Comparison of ENCODE assay signal across 12 cellular contexts in the genomic region with DNA sequence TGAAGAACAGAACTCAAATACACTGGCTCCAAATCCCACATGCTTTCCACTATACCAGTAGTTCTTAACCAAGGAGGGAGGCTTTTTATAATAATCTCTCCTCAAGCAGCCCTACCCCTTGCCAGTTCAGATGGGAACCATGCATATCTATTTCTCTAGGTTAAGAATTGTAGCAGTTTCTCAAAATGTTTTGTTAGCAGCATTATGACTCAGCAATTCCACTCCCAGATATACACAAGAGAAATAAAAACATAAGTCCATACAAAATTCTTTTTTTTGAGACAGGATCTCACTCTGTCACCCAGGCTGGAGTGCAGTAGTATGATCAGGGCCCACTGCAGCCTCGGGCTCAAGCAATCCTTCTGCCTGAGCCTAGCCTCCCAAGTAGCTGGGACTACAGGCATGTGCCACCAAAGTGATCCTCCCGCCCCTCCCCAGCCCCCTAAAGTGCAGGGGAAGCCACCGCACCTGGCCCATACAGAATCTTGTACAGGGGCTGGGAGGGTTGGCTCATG. TPM values are rescaled to one million over a fixed set of nuclear protein-coding genes. Genes with fewer than 3 reads are reported as not detected.
DNase-seq lines count a peak whose midpoint lies in the region; ATAC-seq and TF ChIP-seq lines count a peak whose summit lies in the region.
"Had no signal": no experiment of that assay in that cellular context is flagged by ENCODE, and none has a peak within 500 bp of the region (broad histone marks: within the 10 kb centered on the region; RNA-seq: fewer than 3 reads in every experiment).

No MANE protein-coding gene starts in this region.

- H3K9me3 Mint-ChIP-seq in activated CD4-positive, alpha-beta T cell treated with anti-CD3 and anti-CD28 coated beads for 36 hours (ENCODE audit: low read depth), result no peaks in the 10 kb centered on the region
- H3K9me3 Mint-ChIP-seq in activated B cell treated with CpG ODN at 0.5 μM for 24 hours, result no peaks in the 10 kb centered on the region
- no peaks in the 10 kb centered on the region for H3K9me3 Mint-ChIP-seq in stimulated activated memory B cell treated with anti-CD40 and anti-IgM and Interleukin-4, amounts not matched to agents 10 μg/mL and 1 μg/mL and 100 μg/mL, for 72 hours

- peaks cover 22% of the 10 kb centered on the region for H3K36me3 ChIP-seq in effector memory CD4-positive, alpha-beta T cell (ENCODE audit: control insufficient read depth, insufficient read depth, low read length)

- H3K9me3 ChIP-seq in effector memory CD4-positive, alpha-beta T cell (ENCODE audit: control insufficient read depth, low read length), result no peaks in the 10 kb centered on the region

- CTCF ChIA-PET in activated CD4-positive, alpha-beta T cell treated with anti-CD3 and anti-CD28 coated beads for 36 hours (lab: Charles Lee), result no interaction called here
- CTCF ChIA-PET in activated B cell treated with CpG ODN at 0.5 μM for 24 hours (lab: Charles Lee), result no interaction called here

- no peaks in the 10 kb centered on the region for H3K27me3 Mint-ChIP-seq in activated CD4-positive, alpha-beta T cell treated with anti-CD3 and anti-CD28 coated beads for 36 hours
- H3K27me3 Mint-ChIP-seq in activated B cell treated with CpG ODN at 0.5 μM for 24 hours, result no peaks in the 10 kb centered on the region
- no peaks in the 10 kb centered on the region for H3K27me3 Mint-ChIP-seq in stimulated activated memory B cell treated with anti-CD40 and anti-IgM and Interleukin-4, amounts not matched to agents 10 μg/mL and 1 μg/mL and 100 μg/mL, for 72 hours

- no peak for DNase-seq in activated CD4-positive, alpha-beta T cell treated with anti-CD3 and anti-CD28 coated beads for 36 hours
- no peak for DNase-seq in activated CD4-positive, alpha-beta T cell treated with anti-CD3 and anti-CD28 coated beads, Interleukin-2, amount 50 U/mL, for 4 hours
- DNase-seq in activated B cell treated with CpG ODN at 0.5 μM for 24 hours (no peak), fibroblast of pulmonary artery (ENCODE audit: low read depth) (peak; percentile 84), left lobe of liver (ENCODE audit: low spot score) (no peak)
- no peak for DNase-seq in effector memory CD4-positive, alpha-beta T cell
- DNase-seq: AML-193; NCI-H526 treated with DMSO at 0.1 percent for 48 hours; stimulated activated CD4-positive, alpha-beta T cell treated with anti-CD3 and anti-CD28 coated beads, Interleukin-2, amount 100 ng/mL, for 24 hours had no signal

- no peaks in the 10 kb centered on the region for H3K27me3 ChIP-seq in effector memory CD4-positive, alpha-beta T cell (replicated peaks; ENCODE audit: control insufficient read depth, insufficient read depth, low read length, poor library complexity, severe bottlenecking)

- H3K4me1 ChIP-seq in effector memory CD4-positive, alpha-beta T cell (ENCODE audit: control insufficient read depth, insufficient read depth, low read length, poor library complexity, severe bottlenecking), result peaks cover 4% of the 10 kb centered on the region

- peaks cover 70% of the 10 kb centered on the region for H3K4me1 Mint-ChIP-seq in activated CD4-positive, alpha-beta T cell treated with anti-CD3 and anti-CD28 coated beads for 36 hours
- H3K4me1 Mint-ChIP-seq in activated B cell treated with CpG ODN at 0.5 μM for 24 hours, result peaks cover 48% of the 10 kb centered on the region
- peaks cover 69% of the 10 kb centered on the region for H3K4me1 Mint-ChIP-seq in stimulated activated memory B cell treated with anti-CD40 and anti-IgM and Interleukin-4, amounts not matched to agents 10 μg/mL and 1 μg/mL and 100 μg/mL, for 72 hours

- H3K27ac ChIP-seq in effector memory CD4-positive, alpha-beta T cell (ENCODE audit: insufficient read depth, low read length, poor library complexity, severe bottlenecking), result no peak overlapping the region

- peak overlapping the region; percentile 44 for H3K27ac Mint-ChIP-seq in activated CD4-positive, alpha-beta T cell treated with anti-CD3 and anti-CD28 coated beads for 36 hours
- peak overlapping the region; percentile 12 for H3K27ac Mint-ChIP-seq in activated B cell treated with CpG ODN at 0.5 μM for 24 hours
- peak overlapping the region; percentile 62 for H3K27ac Mint-ChIP-seq in stimulated activated memory B cell treated with anti-CD40 and anti-IgM and Interleukin-4, amounts not matched to agents 10 μg/mL and 1 μg/mL and 100 μg/mL, for 72 hours

- POLR2A ChIA-PET in activated CD4-positive, alpha-beta T cell treated with anti-CD3 and anti-CD28 coated beads for 36 hours (lab: Charles Lee), result no interaction called here
- POLR2A ChIA-PET in activated B cell treated with CpG ODN at 0.5 μM for 24 hours (lab: Charles Lee), result interaction anchor here (0.8 kb wide), 1 partner anchor 17 kb away, joined by 3 read pairs; no protein-coding TSS in a partner anchor

- TF ChIP-seq CTCF in activated B cell treated with CpG ODN at 0.5 μM for 24 hours (IDR thresholded peaks at IDR 0.05) (no peak), fibroblast of pulmonary artery (IDR thresholded peaks at IDR 0.05; ENCODE audit: low read length, missing control alignments) (no peak)

- intact Hi-C loops in activated CD4-positive, alpha-beta T cell treated with anti-CD3 and anti-CD28 coated beads for 36 hours (cut with DNase I, micrococcal nuclease), result no loop called here
- intact Hi-C loops in activated B cell treated with CpG ODN at 0.5 μM for 24 hours (cut with micrococcal nuclease), result no loop called here

- no peak for ATAC-seq in activated CD4-positive, alpha-beta T cell treated with anti-CD3 and anti-CD28 coated beads for 36 hours
- ATAC-seq in activated B cell treated with CpG ODN at 0.5 μM for 24 hours (ENCODE audit: low read depth) (no peak), left lobe of liver (no peak), GM21723 (IDR thresholded peaks at IDR 0.05; ENCODE audit: unreplicated experiment) (no peak)
- no peak for ATAC-seq in stimulated activated memory B cell treated with anti-CD40 and anti-IgM and Interleukin-4, amounts not matched to agents 10 μg/mL and 1 μg/mL and 100 μg/mL, for 72 hours

- no peak overlapping the region for H3K4me3 ChIP-seq in fibroblast of pulmonary artery (replicated peaks; ENCODE audit: low read depth, low read length)
- H3K4me3 ChIP-seq in effector memory CD4-positive, alpha-beta T cell (ENCODE audit: insufficient read depth, low read depth, low read length, poor library complexity, severe bottlenecking), result no peak overlapping the region
- H3K4me3 ChIP-seq: lung had no signal

- H3K36me3 Mint-ChIP-seq in activated CD4-positive, alpha-beta T cell treated with anti-CD3 and anti-CD28 coated beads for 36 hours (ENCODE audit: low read depth), result peaks cover 66% of the 10 kb centered on the region
- H3K36me3 Mint-ChIP-seq in activated B cell treated with CpG ODN at 0.5 μM for 24 hours (ENCODE audit: low read depth), result peaks cover 70% of the 10 kb centered on the region
- peaks cover 55% of the 10 kb centered on the region for H3K36me3 Mint-ChIP-seq in stimulated activated memory B cell treated with anti-CD40 and anti-IgM and Interleukin-4, amounts not matched to agents 10 μg/mL and 1 μg/mL and 100 μg/mL, for 72 hours

- H3K4me3 Mint-ChIP-seq in activated CD4-positive, alpha-beta T cell treated with anti-CD3 and anti-CD28 coated beads for 36 hours, result no peak overlapping the region
- no peak overlapping the region for H3K4me3 Mint-ChIP-seq in activated B cell treated with CpG ODN at 0.5 μM for 24 hours
- no peak overlapping the region for H3K4me3 Mint-ChIP-seq in stimulated activated memory B cell treated with anti-CD40 and anti-IgM and Interleukin-4, amounts not matched to agents 10 μg/mL and 1 μg/mL and 100 μg/mL, for 72 hours

RNA-seq across cellular contexts. Expression of a gene that starts 18.1 kb away (rescaled TPM):
- 100 to 1,000 TPM; 140 to 144 TPM for total RNA-seq in activated CD4-positive, alpha-beta T cell treated with anti-CD3 and anti-CD28 coated beads for 36 hours
- 70.5 and 71.1 TPM in 2 replicates for total RNA-seq in activated B cell treated with CpG ODN at 0.5 μM for 24 hours
- 44.8 TPM for total RNA-seq in left lobe of liver

RNA-seq across cellular contexts. Expression of a gene that starts 38.2 kb away (rescaled TPM):
- total RNA-seq in activated CD4-positive, alpha-beta T cell treated with anti-CD3 and anti-CD28 coated beads for 36 hours, result 100 to 1,000 TPM in 1 of 2 experiments, 10 to 100 TPM in 1; 71.1 to 127 TPM
- total RNA-seq in activated B cell treated with CpG ODN at 0.5 μM for 24 hours (63.4 and 65.6 TPM in 2 replicates), left lobe of liver (72.4 TPM)

Comparison
In these comparisons a context has a peak if more than half of its experiments do, and no peak if none do; other contexts are left out.
1. H3K27ac Mint-ChIP-seq: peak in every context shown above with its lines; median percentile 62 in stimulated activated memory B cell treated with anti-CD40 and anti-IgM and Interleukin-4, amounts not matched to agents 10 μg/mL and 1 μg/mL and 100 μg/mL, for 72 hours; 44 in activated CD4-positive, alpha-beta T cell treated with anti-CD3 and anti-CD28 coated beads for 36 hours; 12 in activated B cell treated with CpG ODN at 0.5 μM for 24 hours.